Comparison of ENCODE assay signal across 19 cellular contexts in genomic region chr17:260031-260791, GRCh38.
DNase-seq lines count a peak whose midpoint lies in the region; ATAC-seq, FAIRE-seq and TF ChIP-seq lines count a peak whose summit lies in the region.
"Had no signal": no experiment of that assay in that cellular context is flagged by ENCODE, and none has a peak within 500 bp of the region (broad histone marks: within the 10 kb centered on the region; RNA-seq: fewer than 3 reads in every experiment).

No MANE protein-coding gene starts in this region.

- no peak for ATAC-seq in left ventricle myocardium superior
- peak; percentile 15 to 31 (median 23) for ATAC-seq in pancreas
- ATAC-seq: mucosa of descending colon, psoas muscle had no signal

- H3K4me3 ChIP-seq in left ventricle myocardium inferior (no peak overlapping the region), esophagus muscularis mucosa (no peak overlapping the region), pancreas (no peak overlapping the region)
- H3K4me3 ChIP-seq: mucosa of descending colon, psoas muscle, tibial nerve had no signal

- H3K27me3 ChIP-seq in left ventricle myocardium inferior (ENCODE audit: low read depth) (peaks cover 30% of the 10 kb centered on the region), esophagus muscularis mucosa (peaks cover 0 to 10% (median 0%) of the 10 kb centered on the region in 4 donors), pancreas (no peaks in the 10 kb centered on the region)
- H3K27me3 ChIP-seq: tibial nerve had no signal

- FAIRE-seq in pancreas (lab: Jason Lieb, UNC): no peak
- FAIRE-seq: endothelial cell of umbilical vein had no signal

- H3K9me3 Mint-ChIP-seq in HFFc6: peaks cover 20% of the 10 kb centered on the region; the same call in 1 of the 2 replicates
- H3K9me3 Mint-ChIP-seq: activated B cell treated with CpG ODN at 0.5 μM for 24 hours had no signal

- DNase-seq in left ventricle myocardium inferior (no peak), left ventricle myocardium superior (no peak), esophagus muscularis mucosa (ENCODE audit: extremely low spot score) (no peak), pancreas (peak in 3 of 6 donors; percentile 7 to 43 (median 39)), NCI-H226 (no peak), A172 (ENCODE audit: low spot score) (no peak), HFFc6 (no peak)
- DNase-seq in stimulated activated naive CD4-positive, alpha-beta T cell treated with Interleukin-2 at 50 U/mL for 16 hours (lab: John Stamatoyannopoulos, UW): no peak
- DNase-seq: activated B cell treated with CpG ODN at 0.5 μM for 24 hours; caudate nucleus; islet precursor cell; NCI-H2081; NCI-H748 treated with DMSO at 0.1 percent for 48 hours; psoas muscle; RPMI8226; stimulated activated CD4-positive, alpha-beta T cell treated with anti-CD3 and anti-CD28 coated beads, Interleukin-1b, Interleukin-23, amount 100 ng/mL, for 48 hours had no signal

- H3K36me3 ChIP-seq in left ventricle myocardium inferior (no peaks in the 10 kb centered on the region), esophagus muscularis mucosa (peaks cover 0 to 8% (median 0%) of the 10 kb centered on the region in 4 donors), pancreas (peaks cover 0 to 16% (median 9%) of the 10 kb centered on the region in 3 donors)

- no peak for TF ChIP-seq EP300 in esophagus muscularis mucosa (IDR thresholded peaks at IDR 0.05)

- H3K27ac ChIP-seq in left ventricle myocardium inferior (replicated peaks): peak overlapping the region; percentile 76
- H3K27ac ChIP-seq in esophagus muscularis mucosa (replicated peaks in 1 of 4): peak overlapping the region in 3 of 4 donors; percentile 40 to 51 (median 45)
- no peak overlapping the region for H3K27ac ChIP-seq in pancreas
- H3K27ac ChIP-seq: psoas muscle had no signal

- H3K27me3 Mint-ChIP-seq in HFFc6 (ENCODE audit: insufficient read depth): peaks cover 29% of the 10 kb centered on the region

- no peak overlapping the region for H3K4me3 Mint-ChIP-seq in HFFc6
- H3K4me3 Mint-ChIP-seq: activated B cell treated with CpG ODN at 0.5 μM for 24 hours had no signal

- no peak for TF ChIP-seq POLR2A in esophagus muscularis mucosa (IDR thresholded peaks at IDR 0.05; ENCODE audit: low read depth)

- H3K36me3 Mint-ChIP-seq in HFFc6 (ENCODE audit: low read depth): peaks cover 13% of the 10 kb centered on the region; the same call in 1 of the 2 replicates

- TF ChIP-seq CTCF in left ventricle myocardium inferior (IDR thresholded peaks at IDR 0.05; ENCODE audit: borderline replicate concordance) (no peak), esophagus muscularis mucosa (IDR thresholded peaks at IDR 0.05) (no peak), pancreas (IDR thresholded peaks at IDR 0.05) (no peak), HFFc6 (IDR thresholded peaks at IDR 0.05) (no peak)

- no peak overlapping the region for H3K27ac Mint-ChIP-seq in HFFc6
- H3K27ac Mint-ChIP-seq: activated B cell treated with CpG ODN at 0.5 μM for 24 hours had no signal

- peaks cover 10% of the 10 kb centered on the region for H3K9me3 ChIP-seq in left ventricle myocardium inferior (replicated peaks)
- no peaks in the 10 kb centered on the region for H3K9me3 ChIP-seq in esophagus muscularis mucosa
- no peaks in the 10 kb centered on the region for H3K9me3 ChIP-seq in pancreas
- H3K9me3 ChIP-seq: mucosa of descending colon, psoas muscle, tibial nerve had no signal

- intact Hi-C loops in left ventricle myocardium inferior (cut with micrococcal nuclease) (no loop called here), left ventricle myocardium superior (cut with micrococcal nuclease) (no loop called here), esophagus muscularis mucosa (cut with DNase I) (no loop called here), pancreas (cut with DNase I) (no loop called here)

- H3K4me1 ChIP-seq in left ventricle myocardium inferior (peaks cover 40% of the 10 kb centered on the region), esophagus muscularis mucosa (peaks cover 0 to 23% (median 5%) of the 10 kb centered on the region in 4 donors), pancreas (no peaks in the 10 kb centered on the region)
- H3K4me1 ChIP-seq: psoas muscle had no signal

- H3K4me1 Mint-ChIP-seq in HFFc6 (ENCODE audit: low read depth): no peaks in the 10 kb centered on the region
- H3K4me1 Mint-ChIP-seq: activated B cell treated with CpG ODN at 0.5 μM for 24 hours had no signal

- WGBS in esophagus muscularis mucosa: 67% methylated on average over 14 of the region's 15 CpGs
- 77 to 85% methylated on average over 15 of the region's 15 CpGs for WGBS in pancreas, 2 donors

Comparison
In these comparisons a context has a peak if more than half of its experiments do, and no peak if none do; other contexts are left out.
1. H3K27ac ChIP-seq: peak in left ventricle myocardium inferior (single experiment) and esophagus muscularis mucosa (3 of 4); none in pancreas (0 of 4).